ENCODE assay signal across 26 cellular contexts in genomic region chr7:28455486-28455885, GRCh38.
"Had no signal": no experiment of that assay in that cellular context is flagged by ENCODE, and none has a peak within 500 bp of the region (broad histone marks: within the 10 kb centered on the region; RNA-seq: fewer than 3 reads in every experiment).

No MANE protein-coding gene starts in this region.

- H3K27ac Mint-ChIP-seq: dendritic cell treated with granulocyte-macrophage colony-stimulating factor and Interleukin-4, amounts not matched to agents 40 ng/mL and 50 ng/mL, for 4 days; mesothelial cell of epicardium; naive B cell; natural killer cell treated with Interleukin-12 subunit alpha and Interleukin-12 subunit beta and Interleukin-15 and Interleukin-18, amount 100 ng/mL, for 72 hours; stimulated activated effector memory CD8-positive, alpha-beta T cell treated with anti-CD3 and anti-CD28 coated beads, Interleukin-12 subunit alpha, Interleukin-12 subunit beta, amount 100 ng/mL, for 72 hours; type B pancreatic cell had no signal

- DNase-seq: effector memory CD4-positive, alpha-beta T cell; foreskin keratinocyte; heart right ventricle; hypothalamus; left cardiac atrium; left lung; mucosa of descending colon; naive B cell; nucleus accumbens; stimulated activated CD4-positive, alpha-beta T cell treated with anti-CD3 and anti-CD28 coated beads, Interleukin-12 subunit alpha, Interleukin-12 subunit beta, amount 100 ng/mL, for 4 hours; stimulated activated CD4-positive, alpha-beta T cell treated with anti-CD3 and anti-CD28 coated beads, Interleukin-1b, Interleukin-23, amount 100 ng/mL, for 48 hours; stimulated activated CD4-positive, alpha-beta T cell treated with anti-CD3 and anti-CD28 coated beads, Interleukin-4, amount 100 ng/mL, for 24 hours; stimulated activated naive CD4-positive, alpha-beta T cell treated with Interleukin-2 at 50 U/mL for 16 hours; stomach; thyroid gland had no signal

- H3K27ac ChIP-seq: esophagus muscularis mucosa, foreskin keratinocyte, gastroesophageal sphincter, heart right ventricle, left lung, prostate gland, right atrium auricular region, stomach, thyroid gland had no signal

- H3K9me3 Mint-ChIP-seq: dendritic cell treated with granulocyte-macrophage colony-stimulating factor and Interleukin-4, amounts not matched to agents 40 ng/mL and 50 ng/mL, for 4 days; mesothelial cell of epicardium; naive B cell; natural killer cell treated with Interleukin-12 subunit alpha and Interleukin-12 subunit beta and Interleukin-15 and Interleukin-18, amount 100 ng/mL, for 72 hours; stimulated activated effector memory CD8-positive, alpha-beta T cell treated with anti-CD3 and anti-CD28 coated beads, Interleukin-12 subunit alpha, Interleukin-12 subunit beta, amount 100 ng/mL, for 72 hours; type B pancreatic cell had no signal

- H3K4me3 Mint-ChIP-seq: dendritic cell treated with granulocyte-macrophage colony-stimulating factor and Interleukin-4, amounts not matched to agents 40 ng/mL and 50 ng/mL, for 4 days; mesothelial cell of epicardium; naive B cell; natural killer cell treated with Interleukin-12 subunit alpha and Interleukin-12 subunit beta and Interleukin-15 and Interleukin-18, amount 100 ng/mL, for 72 hours; stimulated activated effector memory CD8-positive, alpha-beta T cell treated with anti-CD3 and anti-CD28 coated beads, Interleukin-12 subunit alpha, Interleukin-12 subunit beta, amount 100 ng/mL, for 72 hours; type B pancreatic cell had no signal

- H3K27me3 ChIP-seq: esophagus muscularis mucosa, gastroesophageal sphincter, heart right ventricle, left lung, right atrium auricular region, stomach, thyroid gland had no signal

- H3K4me1 Mint-ChIP-seq: naive B cell; stimulated activated effector memory CD8-positive, alpha-beta T cell treated with anti-CD3 and anti-CD28 coated beads, Interleukin-12 subunit alpha, Interleukin-12 subunit beta, amount 100 ng/mL, for 72 hours had no signal

- H3K36me3 Mint-ChIP-seq: mesothelial cell of epicardium; naive B cell; natural killer cell treated with Interleukin-12 subunit alpha and Interleukin-12 subunit beta and Interleukin-15 and Interleukin-18, amount 100 ng/mL, for 72 hours; stimulated activated effector memory CD8-positive, alpha-beta T cell treated with anti-CD3 and anti-CD28 coated beads, Interleukin-12 subunit alpha, Interleukin-12 subunit beta, amount 100 ng/mL, for 72 hours; type B pancreatic cell had no signal

- H3K9me3 ChIP-seq: esophagus muscularis mucosa, gastroesophageal sphincter, heart right ventricle, left lung, mucosa of descending colon, prostate gland, right atrium auricular region, stomach, thyroid gland had no signal

- H3K4me1 ChIP-seq: foreskin keratinocyte, gastroesophageal sphincter, heart right ventricle, left lung, prostate gland, right atrium auricular region, stomach, thyroid gland had no signal

- H3K36me3 ChIP-seq: esophagus muscularis mucosa, gastroesophageal sphincter, heart right ventricle, left lung, prostate gland, right atrium auricular region, stomach, thyroid gland had no signal

- H3K4me3 ChIP-seq: esophagus muscularis mucosa, gastroesophageal sphincter, heart right ventricle, left lung, mucosa of descending colon, prostate gland, right atrium auricular region, smooth muscle cell, stomach, thyroid gland had no signal

- ATAC-seq: foreskin keratinocyte; gastroesophageal sphincter; heart right ventricle; left cardiac atrium; left lung; mucosa of descending colon; sciatic nerve; stimulated activated effector memory CD8-positive, alpha-beta T cell treated with anti-CD3 and anti-CD28 coated beads, Interleukin-12 subunit alpha, Interleukin-12 subunit beta, amount 100 ng/mL, for 72 hours had no signal

- H3K4me2 ChIP-seq: smooth muscle cell had no signal
